In the genomic region with DNA sequence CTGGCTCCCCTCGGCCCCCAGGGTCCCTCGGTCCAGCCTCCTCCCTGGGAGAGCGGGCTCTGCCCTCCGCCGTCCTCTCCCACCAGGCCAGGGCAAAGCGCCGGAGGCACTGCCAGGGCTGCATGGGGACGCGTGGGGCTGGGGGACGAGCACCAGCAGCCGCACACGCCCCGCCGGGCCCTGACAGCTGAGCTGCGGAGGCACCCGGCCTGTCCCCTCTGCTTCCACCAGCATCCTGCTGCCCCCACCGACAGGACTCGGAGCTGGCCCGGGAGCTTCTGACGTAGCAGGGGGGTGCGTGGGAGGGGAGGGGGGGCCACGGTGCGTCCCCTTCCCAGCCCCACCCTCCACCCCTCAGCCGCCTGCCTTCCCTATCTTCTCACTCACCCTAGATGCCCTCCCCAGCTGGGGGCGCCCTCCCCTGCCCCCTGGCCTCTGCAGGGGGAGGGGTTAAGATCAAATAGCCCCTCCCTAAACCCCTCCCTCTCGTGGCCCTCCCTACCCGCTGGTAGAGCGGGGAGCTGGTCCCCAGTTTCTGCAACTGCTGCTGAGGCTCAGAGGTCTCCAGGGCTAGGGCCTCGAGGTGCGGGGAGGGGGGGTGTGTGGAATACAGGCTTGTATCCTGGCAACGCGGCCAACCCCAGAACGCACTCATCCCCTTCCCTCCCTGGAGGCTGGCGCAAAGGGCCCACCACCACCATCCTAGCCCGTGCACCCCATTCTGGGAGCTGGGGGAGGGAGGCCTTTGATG, we compare ENCODE assay signal across 1 cellular context.
TF ChIP-seq lines count a peak whose summit lies in the region.

No MANE protein-coding gene starts in this region.

TF ChIP-seq in H1, 55 proteins besides CTCF, POLR2A, EP300 and RAD21 (continued from another document):
- no peak for TF ChIP-seq TAF7 (optimal IDR thresholded peaks at IDR 0.05; ENCODE audit: borderline replicate concordance, low read depth, low read length)
- TF ChIP-seq HDAC2 (IDR thresholded peaks at IDR 0.05; ENCODE audit: borderline replicate concordance in 1 of 2, low read depth in 2 of 2, low read length in 2 of 2), result peak in 1 of 2 experiments; percentile 24; a peak in 1 of 4 replicates
- TF ChIP-seq BACH1 (IDR thresholded peaks at IDR 0.05; ENCODE audit: low read length), result no peak
- TF ChIP-seq CEBPB (IDR thresholded peaks at IDR 0.05; ENCODE audit: low read depth, low read length), result no peak
- no peak for TF ChIP-seq SP2 (IDR thresholded peaks at IDR 0.05; ENCODE audit: low read length)
- no peak for TF ChIP-seq SAP30 (IDR thresholded peaks at IDR 0.05; ENCODE audit: insufficient read depth, insufficient replicate concordance, low read length)
- TF ChIP-seq CREB1 (IDR thresholded peaks at IDR 0.05), result peak; percentile 47
- no peak for TF ChIP-seq SIRT6 (IDR thresholded peaks at IDR 0.05; ENCODE audit: low read length)
- TF ChIP-seq RXRA (IDR thresholded peaks at IDR 0.05; ENCODE audit: insufficient read depth, low read depth, low read length), result no peak
- TF ChIP-seq, protein P1, sequence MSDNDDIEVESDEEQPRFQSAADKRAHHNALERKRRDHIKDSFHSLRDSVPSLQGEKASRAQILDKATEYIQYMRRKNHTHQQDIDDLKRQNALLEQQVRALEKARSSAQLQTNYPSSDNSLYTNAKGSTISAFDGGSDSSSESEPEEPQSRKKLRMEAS (IDR thresholded peaks at IDR 0.05), result 0 out of 2 replicates have a peak, but pooled peaks have one; percentile 6
